1 cellular context compared by ENCODE assay signal in the genomic region with DNA sequence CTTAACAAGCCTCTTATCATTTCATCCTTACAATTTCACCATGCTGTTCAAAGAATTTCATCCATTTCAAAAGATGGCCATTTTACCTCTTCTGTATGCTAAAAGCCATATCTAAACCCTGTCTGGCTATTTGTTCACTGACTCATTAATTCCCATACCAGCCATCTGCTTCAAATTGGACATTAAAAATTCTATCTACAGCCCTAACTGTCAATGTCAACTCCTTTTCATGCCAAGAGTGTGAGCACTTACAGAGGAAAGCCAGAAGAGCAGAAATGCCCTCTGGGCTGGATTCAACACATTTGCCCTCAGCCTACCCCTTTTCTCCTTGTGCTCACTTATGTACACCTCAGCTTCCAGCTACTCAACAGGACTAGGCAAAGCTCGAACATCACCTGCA.
TF ChIP-seq lines count a peak whose summit lies in the region.

No MANE protein-coding gene starts in this region.

TF ChIP-seq in IMR-90, 13 proteins besides CTCF, POLR2A, EP300 and RAD21:
- TF ChIP-seq CEBPB (IDR thresholded peaks at IDR 0.05; ENCODE audit: low read depth, low read length): no peak
- TF ChIP-seq RCOR1 (IDR thresholded peaks at IDR 0.05; ENCODE audit: insufficient replicate concordance, low read length): no peak
- no peak for TF ChIP-seq CHD1 (IDR thresholded peaks at IDR 0.05; ENCODE audit: low read depth, low read length)
- no peak for TF ChIP-seq RFX5 (IDR thresholded peaks at IDR 0.05; ENCODE audit: low read depth, low read length)
- no peak for TF ChIP-seq MAZ (IDR thresholded peaks at IDR 0.05; ENCODE audit: borderline replicate concordance, low read depth, low read length)
- TF ChIP-seq, protein P1, sequence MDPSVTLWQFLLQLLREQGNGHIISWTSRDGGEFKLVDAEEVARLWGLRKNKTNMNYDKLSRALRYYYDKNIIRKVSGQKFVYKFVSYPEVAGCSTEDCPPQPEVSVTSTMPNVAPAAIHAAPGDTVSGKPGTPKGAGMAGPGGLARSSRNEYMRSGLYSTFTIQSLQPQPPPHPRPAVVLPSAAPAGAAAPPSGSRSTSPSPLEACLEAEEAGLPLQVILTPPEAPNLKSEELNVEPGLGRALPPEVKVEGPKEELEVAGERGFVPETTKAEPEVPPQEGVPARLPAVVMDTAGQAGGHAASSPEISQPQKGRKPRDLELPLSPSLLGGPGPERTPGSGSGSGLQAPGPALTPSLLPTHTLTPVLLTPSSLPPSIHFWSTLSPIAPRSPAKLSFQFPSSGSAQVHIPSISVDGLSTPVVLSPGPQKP (IDR thresholded peaks at IDR 0.05; ENCODE audit: borderline replicate concordance, low read depth, low read length): no peak
- TF ChIP-seq, protein P2, sequence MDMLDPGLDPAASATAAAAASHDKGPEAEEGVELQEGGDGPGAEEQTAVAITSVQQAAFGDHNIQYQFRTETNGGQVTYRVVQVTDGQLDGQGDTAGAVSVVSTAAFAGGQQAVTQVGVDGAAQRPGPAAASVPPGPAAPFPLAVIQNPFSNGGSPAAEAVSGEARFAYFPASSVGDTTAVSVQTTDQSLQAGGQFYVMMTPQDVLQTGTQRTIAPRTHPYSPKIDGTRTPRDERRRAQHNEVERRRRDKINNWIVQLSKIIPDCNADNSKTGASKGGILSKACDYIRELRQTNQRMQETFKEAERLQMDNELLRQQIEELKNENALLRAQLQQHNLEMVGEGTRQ (IDR thresholded peaks at IDR 0.05; ENCODE audit: low read depth, low read length): no peak
- no peak for TF ChIP-seq BHLHE40 (IDR thresholded peaks at IDR 0.05; ENCODE audit: low read depth, low read length)
- no peak for TF ChIP-seq MAFK (IDR thresholded peaks at IDR 0.05; ENCODE audit: low read depth, low read length)
- no peak for TF ChIP-seq MXI1 (IDR thresholded peaks at IDR 0.05; ENCODE audit: borderline replicate concordance, low read depth, low read length)
